Comparison of ENCODE assay signal across 17 cellular contexts in the genomic region with DNA sequence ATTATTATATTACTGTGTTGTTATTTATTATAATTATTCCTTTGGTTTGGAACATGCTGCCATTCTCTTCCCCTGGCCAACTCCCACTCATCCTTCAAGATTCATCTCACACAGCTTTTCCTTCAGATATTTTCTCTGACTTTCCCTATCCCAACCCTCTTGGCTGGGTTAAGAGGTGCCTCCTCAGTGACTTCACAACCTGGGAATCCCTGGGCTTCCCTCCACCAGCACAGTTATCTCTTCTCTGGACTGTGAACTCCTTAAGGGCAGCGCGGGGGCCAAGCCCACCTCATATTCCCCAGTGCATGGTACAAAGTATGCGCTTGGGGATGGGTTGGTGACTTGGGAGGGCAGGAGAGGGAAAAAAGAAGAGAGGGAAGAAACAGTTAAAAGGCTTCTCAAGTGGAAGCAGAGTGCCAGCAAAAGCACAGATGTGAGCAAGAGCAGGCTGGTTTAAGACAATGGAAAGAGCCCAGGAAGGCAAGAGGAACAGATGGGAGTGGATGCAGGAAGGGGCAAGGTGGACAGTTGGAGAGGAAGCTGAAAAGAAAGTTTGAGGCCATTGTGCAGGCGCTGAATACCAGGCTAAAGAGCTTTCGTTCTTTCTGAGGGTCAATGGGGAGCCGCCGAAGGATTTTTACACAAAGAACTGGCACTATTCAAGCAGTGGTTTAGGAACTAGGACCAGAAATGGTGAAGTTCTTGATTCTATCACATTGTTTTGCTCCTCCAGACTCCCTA.
DNase-seq lines count a peak whose midpoint lies in the region; TF ChIP-seq lines count a peak whose summit lies in the region.
"Had no signal": no experiment of that assay in that cellular context is flagged by ENCODE, and none has a peak within 500 bp of the region (broad histone marks: within the 10 kb centered on the region; RNA-seq: fewer than 3 reads in every experiment).

No MANE protein-coding gene starts in this region.

- no peak overlapping the region for H2BK15ac ChIP-seq in H9 (ENCODE audit: low read depth, low read length)

- no peak overlapping the region for H3K18ac ChIP-seq in H9 (ENCODE audit: insufficient read length, low read depth, low read length)

- no peak overlapping the region for H3K4me3 Mint-ChIP-seq in H9
- H3K4me3 Mint-ChIP-seq in neural crest cell = no peak overlapping the region

- no peak overlapping the region for H3K9ac ChIP-seq in H9 (ENCODE audit: extremely low read depth, insufficient read length, low read length)
- H3K9ac ChIP-seq: KMS-11, SK-N-SH had no signal

- no peak overlapping the region for H2BK12ac ChIP-seq in H9 (ENCODE audit: insufficient read length, low read depth, low read length)

- H4K91ac ChIP-seq in H9 (ENCODE audit: insufficient read length, low read depth, low read length) = no peak overlapping the region

- H3K79me2 ChIP-seq in H9 (ENCODE audit: insufficient read depth, low read length) = no peaks in the 10 kb centered on the region

- no peaks in the 10 kb centered on the region for H3K9me3 ChIP-seq in H9 (ENCODE audit: control insufficient read depth, low read depth, low read length)
- H3K9me3 ChIP-seq: HAP-1, SK-N-SH had no signal

- H4K20me1 ChIP-seq in H9 (ENCODE audit: control insufficient read depth, insufficient read depth, insufficient read length) = no peaks in the 10 kb centered on the region

- DNase-seq in DMS 273 treated with DMSO at 0.1 percent for 48 hours (lab: John Stamatoyannopoulos, UW) (peak; percentile 69), H9 (no peak), NCI-H82 (lab: John Stamatoyannopoulos, UW) (peak; percentile 82), neural crest cell (ENCODE audit: low read depth, low spot score) (no peak), dermis blood vessel endothelial cell (no peak), middle frontal gyrus (ENCODE audit: extremely low spot score, low spot score) (no peak)
- no peak for DNase-seq in activated effector memory CD4-positive, alpha-beta T cell treated with anti-CD3 and anti-CD28 coated beads, Interleukin-2, amount 50 U/mL, for 16 hours
- DNase-seq: AML-193, GDM1, NCI-H1436, PC-3, RPMI8226, SHP77 treated with DMSO at 0.1 percent for 48 hours, SK-N-SH had no signal

- H3K79me1 ChIP-seq in H9 (ENCODE audit: insufficient read depth, low read depth, low read length, poor library complexity, severe bottlenecking) = no peaks in the 10 kb centered on the region

- H3K23me2 ChIP-seq in H9 (ENCODE audit: insufficient read length, low read depth, low read length, poor library complexity, severe bottlenecking) = no peaks in the 10 kb centered on the region

- H3K14ac ChIP-seq in H9 (ENCODE audit: insufficient read depth, low read length) = no peak overlapping the region

- no CpG with 5 or more reads among the region's 7 CpGs for WGBS in H9 (ENCODE audit: extremely low coverage, insufficient read length, low lambda C conversion rate)

- H3K4me1 Mint-ChIP-seq in H9 = peaks cover 25 to 27% of the 10 kb centered on the region in 2 experiments
- H3K4me1 Mint-ChIP-seq in neural crest cell = peaks cover 11% of the 10 kb centered on the region

- no peaks in the 10 kb centered on the region for H3K9me3 Mint-ChIP-seq in H9
- H3K9me3 Mint-ChIP-seq in neural crest cell = no peaks in the 10 kb centered on the region

- no peak overlapping the region for H4K8ac ChIP-seq in H9 (replicated peaks; ENCODE audit: insufficient read length, low read depth, low read length)

- no peak overlapping the region for H2AK5ac ChIP-seq in H9 (ENCODE audit: insufficient read length, low read length)

- H3K36me3 Mint-ChIP-seq in H9 (ENCODE audit: insufficient read depth in 1 of 3, low read depth in 3 of 3) = no peaks in the 10 kb centered on the region
- no peaks in the 10 kb centered on the region for H3K36me3 Mint-ChIP-seq in neural crest cell (ENCODE audit: low read depth)

- H3K27ac Mint-ChIP-seq in H9 (peak overlapping the region in 2 of 3 experiments; percentile 3 to 18; a peak in 2 of 7 replicates), neural crest cell (ENCODE audit: unreplicated experiment) (peak overlapping the region; percentile 68)

- no peak overlapping the region for H3K4me2 ChIP-seq in H9 (ENCODE audit: insufficient read depth, insufficient read length, low read length)
- H3K4me2 ChIP-seq: KMS-11, SK-N-SH had no signal

- H3K27me3 Mint-ChIP-seq in H9 (ENCODE audit: low read depth) (peaks cover 5% of the 10 kb centered on the region), neural crest cell (ENCODE audit: low read depth) (peaks cover 20% of the 10 kb centered on the region)

- H3K4ac ChIP-seq in H9 (ENCODE audit: low read depth, low read length) = no peak overlapping the region

- H2BK5ac ChIP-seq in H9 (ENCODE audit: insufficient read length, low read length) = no peak overlapping the region

- no peak overlapping the region for H3T11ph ChIP-seq in H9 (ENCODE audit: low read length)

- H3K56ac ChIP-seq in H9 (ENCODE audit: insufficient read length, low read depth, low read length) = no peak overlapping the region

- no peak overlapping the region for H2BK20ac ChIP-seq in H9 (ENCODE audit: low read depth, low read length, poor library complexity, severe bottlenecking)

- TF ChIP-seq CTCF in H9 (conservative IDR thresholded peaks at IDR 0.05) (no peak), neural crest cell (conservative IDR thresholded peaks at IDR 0.05) (no peak)

- no peak overlapping the region for H3K23ac ChIP-seq in H9 (ENCODE audit: insufficient read length, low read depth, low read length)

- H2BK120ac ChIP-seq in H9 (ENCODE audit: low read depth, low read length, poor library complexity, severe bottlenecking) = no peak overlapping the region

- no peaks in the 10 kb centered on the region for H3K4me1 ChIP-seq in H9 (ENCODE audit: insufficient read depth, low read length)
- H3K4me1 ChIP-seq: HAP-1 had no signal

- no peak overlapping the region for H2AFZ ChIP-seq in H9 (ENCODE audit: low read length)

- no peak overlapping the region for H3K27ac ChIP-seq in H9 (ENCODE audit: insufficient read length, low read depth, low read length)
- H3K27ac ChIP-seq: C4-2B, KMS-11 had no signal

- H3K27me3 ChIP-seq in H9 (ENCODE audit: insufficient read depth, low read length) = no peaks in the 10 kb centered on the region

- no peak overlapping the region for H4K5ac ChIP-seq in H9 (ENCODE audit: insufficient read length, low read depth, low read length)

Comparison
In these comparisons a context has a peak if more than half of its experiments do, and no peak if none do; other contexts are left out.
1. DNase-seq: peak in DMS 273 treated with DMSO at 0.1 percent for 48 hours (single experiment) and NCI-H82 (single experiment); none in H9 (single experiment), neural crest cell (single experiment), dermis blood vessel endothelial cell (single experiment), middle frontal gyrus (single experiment) and activated effector memory CD4-positive, alpha-beta T cell treated with anti-CD3 and anti-CD28 coated beads, Interleukin-2, amount 50 U/mL, for 16 hours (single experiment).